In the genomic region with DNA sequence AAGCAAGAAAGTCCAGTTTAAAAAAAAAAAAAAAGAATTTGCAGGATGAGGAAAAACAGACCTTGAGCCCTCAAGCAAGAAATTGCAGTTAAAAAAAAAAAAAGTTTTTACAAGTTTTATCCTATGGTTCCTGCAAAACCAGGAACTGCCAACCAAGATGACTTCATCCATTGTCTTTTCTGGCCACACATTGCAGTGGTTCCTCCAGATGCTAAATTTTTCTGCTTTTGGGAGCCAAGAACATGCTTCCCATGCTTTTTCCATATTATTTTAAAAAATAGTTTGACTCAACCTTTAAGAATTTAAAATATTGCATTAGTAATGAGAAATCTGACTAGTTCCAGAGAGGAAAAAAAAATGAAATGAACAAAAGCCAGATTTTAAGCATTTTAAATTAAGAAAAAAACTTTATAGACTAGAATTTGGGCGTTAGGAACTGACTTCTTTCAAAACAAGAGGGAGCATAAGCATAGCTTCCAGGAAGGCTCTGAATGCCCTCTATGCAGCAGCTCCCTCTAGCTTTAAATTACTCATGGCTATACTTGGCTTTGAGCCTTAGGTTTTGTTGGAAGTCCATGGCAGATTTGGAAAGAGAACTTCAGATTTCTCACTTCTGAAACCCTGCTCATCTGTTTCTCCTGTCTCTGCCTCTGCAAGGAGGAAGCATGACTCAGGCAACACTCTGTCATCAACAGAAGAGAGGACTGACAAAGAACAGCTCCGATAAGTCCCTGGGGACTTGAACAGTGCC, we compare ENCODE assay signal across 9 cellular contexts.
DNase-seq lines count a peak whose midpoint lies in the region; ATAC-seq and TF ChIP-seq lines count a peak whose summit lies in the region.
"Had no signal": no experiment of that assay in that cellular context is flagged by ENCODE, and none has a peak within 500 bp of the region (broad histone marks: within the 10 kb centered on the region; RNA-seq: fewer than 3 reads in every experiment).

No MANE protein-coding gene starts in this region.

- no peak for TF ChIP-seq POLR2A in adrenal gland (IDR thresholded peaks at IDR 0.05)

- no peak overlapping the region for H3K4me3 ChIP-seq in adrenal gland
- H3K4me3 ChIP-seq in left lung = peak overlapping the region in 1 of 2 donors; percentile 7

- H3K9me3 ChIP-seq in adrenal gland (replicated peaks in 1 of 3) (no peaks in the 10 kb centered on the region), left lung (peaks cover 0 to 4% of the 10 kb centered on the region in 2 donors)

- 4 to 16% (median 7%) methylated on average over 2 of the region's 2 CpGs for WGBS in adrenal gland, 4 donors

- ATAC-seq in HG03469 (IDR thresholded peaks at IDR 0.05; ENCODE audit: unreplicated experiment) (peak; percentile 88), left lung (peak; percentile 85)

- DNase-seq in NCI-H2171 treated with DMSO at 0.1 percent for 48 hours (lab: John Stamatoyannopoulos, UW) = peak; percentile 12
- no peak for DNase-seq in NCI-H2171 (lab: John Stamatoyannopoulos, UW)
- DNase-seq in adrenal gland = peak; percentile 19 to 69 (median 56)
- no peak for DNase-seq in left lung
- DNase-seq in cerebellar nuclear complex (lab: John Stamatoyannopoulos, UW) = no peak
- DNase-seq in mesenteric fat pad (ENCODE audit: low spot score) = no peak
- DNase-seq in activated CD4-positive, CD25-positive, alpha-beta regulatory T cell (lab: John Stamatoyannopoulos, UW) = no peak
- DNase-seq: naive B cell had no signal

- intact Hi-C loops in adrenal gland (cut with DNase I) (no loop called here), left lung (cut with DNase I) (no loop called here)

- H3K27me3 ChIP-seq in adrenal gland = no peaks in the 10 kb centered on the region
- H3K27me3 ChIP-seq in left lung = no peaks in the 10 kb centered on the region

- H3K36me3 ChIP-seq in adrenal gland (replicated peaks in 1 of 2) = no peaks in the 10 kb centered on the region
- H3K36me3 ChIP-seq in left lung = no peaks in the 10 kb centered on the region

- peak in 1 of 6 experiments; percentile 20 for TF ChIP-seq CTCF in adrenal gland (IDR thresholded peaks at IDR 0.05)
- no peak for TF ChIP-seq CTCF in left lung (IDR thresholded peaks at IDR 0.05)

- H3K27ac ChIP-seq in adrenal gland (peak overlapping the region in 2 of 5 donors; percentile 56 to 75), left lung (peak overlapping the region in 1 of 2 donors; percentile 86)

- H3K4me1 ChIP-seq in adrenal gland (replicated peaks in 1 of 2) = peaks cover 0 to 11% of the 10 kb centered on the region in 2 donors
- peaks cover 0 to 18% of the 10 kb centered on the region in 2 donors for H3K4me1 ChIP-seq in left lung

Comparison
In these comparisons a context has a peak if more than half of its experiments do, and no peak if none do; other contexts are left out.
1. DNase-seq: peak in NCI-H2171 treated with DMSO at 0.1 percent for 48 hours (single experiment) and adrenal gland (7 of 7); none in NCI-H2171 (single experiment), left lung (0 of 2), cerebellar nuclear complex (0 of 2), mesenteric fat pad (single experiment) and activated CD4-positive, CD25-positive, alpha-beta regulatory T cell (0 of 4).